ENCODE assay signal across 8 cellular contexts in the genomic region with DNA sequence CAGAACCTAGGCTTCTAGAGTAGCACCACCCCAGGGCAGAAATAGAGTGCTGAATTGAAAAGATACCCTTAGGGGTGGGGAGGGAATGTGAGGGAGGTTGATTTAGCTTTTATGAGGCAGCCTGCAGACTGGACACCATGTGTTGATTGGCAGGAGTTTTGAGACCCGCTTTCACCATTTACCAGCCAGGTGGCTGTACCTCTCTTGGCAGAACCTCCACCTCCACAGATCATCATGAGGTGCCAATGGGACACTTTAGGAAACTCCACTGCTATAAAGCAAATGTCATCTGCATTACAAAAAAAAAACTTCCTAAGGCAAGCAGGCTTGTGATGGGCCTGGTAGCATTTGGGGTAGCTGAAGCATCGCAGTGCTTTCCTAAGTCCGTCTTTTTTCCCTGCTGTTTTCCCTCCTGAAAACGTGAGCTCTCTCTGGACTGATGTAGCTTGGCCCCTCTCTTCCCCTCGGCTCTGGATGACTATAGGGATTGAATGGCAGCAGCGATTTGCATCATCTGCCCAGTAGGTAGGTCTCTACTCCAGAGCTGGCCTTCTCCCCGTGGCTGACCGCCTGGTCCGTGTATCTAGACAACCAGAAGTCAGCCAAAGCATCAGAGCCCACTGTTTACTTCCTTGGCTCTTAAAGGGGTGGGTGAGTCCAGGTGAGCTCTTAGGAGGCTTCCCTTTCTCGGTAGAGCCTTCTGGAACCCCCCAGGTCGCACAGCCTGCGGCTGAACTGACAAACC. TPM values are rescaled to one million over a fixed set of nuclear protein-coding genes. Genes with fewer than 3 reads are reported as not detected.
DNase-seq lines count a peak whose midpoint lies in the region; ATAC-seq and TF ChIP-seq lines count a peak whose summit lies in the region.

No MANE protein-coding gene starts in this region.

- WGBS in heart left ventricle, 4 donors, result 78 to 89% (median 81%) methylated on average over 9 to 12 of the region's 12 CpGs

- peak overlapping the region in 11 of 12 donors; percentile 91 to 96 (median 94) for H3K27ac ChIP-seq in heart left ventricle
- H3K27ac ChIP-seq in breast epithelium, result peak overlapping the region; percentile 90 to 97
- peak overlapping the region; percentile 86 for H3K27ac ChIP-seq in upper lobe of right lung

- H3K9me3 Mint-ChIP-seq in memory B cell, result no peaks in the 10 kb centered on the region

- H3K4me1 ChIP-seq in heart left ventricle (peaks cover 0 to 46% (median 21%) of the 10 kb centered on the region in 12 donors), breast epithelium (peaks cover 0 to 10% of the 10 kb centered on the region in 2 donors), upper lobe of right lung (peaks cover 16% of the 10 kb centered on the region)

- ATAC-seq in heart left ventricle, result no peak
- ATAC-seq in left cardiac atrium, result no peak
- no peak for ATAC-seq in memory B cell (ENCODE audit: low read depth)
- ATAC-seq in upper lobe of right lung, result no peak
- no peak for ATAC-seq in activated CD4-positive, CD25-positive, alpha-beta regulatory T cell treated with anti-CD3 and anti-CD28 coated beads, Interleukin-2, amount 50 U/mL, for 24 hours

- TF ChIP-seq CTCF in heart left ventricle (IDR thresholded peaks at IDR 0.05), result no peak
- TF ChIP-seq CTCF in breast epithelium (IDR thresholded peaks at IDR 0.05), result no peak
- no peak for TF ChIP-seq CTCF in upper lobe of right lung (IDR thresholded peaks at IDR 0.05)

- TF ChIP-seq POLR2A in heart left ventricle (IDR thresholded peaks at IDR 0.05) (no peak), breast epithelium (IDR thresholded peaks at IDR 0.05) (no peak)

- H3K4me3 Mint-ChIP-seq in memory B cell, result peak overlapping the region; percentile 88

- H3K4me3 ChIP-seq in heart left ventricle (peak overlapping the region in 9 of 12 donors; percentile 71 to 90 (median 82)), breast epithelium (peak overlapping the region; percentile 66 to 92 (median 75)), upper lobe of right lung (peak overlapping the region; percentile 79)

- DNase-seq in heart left ventricle, result no peak
- DNase-seq in left cardiac atrium, result no peak
- no peak for DNase-seq in breast epithelium (ENCODE audit: low spot score in 2 of 2)
- DNase-seq in memory B cell (ENCODE audit: low spot score in 2 of 2), result no peak
- DNase-seq in upper lobe of right lung, result no peak
- DNase-seq in NCI-H2227 (lab: John Stamatoyannopoulos, UW; ENCODE audit: unreplicated experiment), result no peak
- DNase-seq in ureter (ENCODE audit: low spot score), result no peak

- no peaks in the 10 kb centered on the region for H3K9me3 ChIP-seq in heart left ventricle
- H3K9me3 ChIP-seq in breast epithelium, result no peaks in the 10 kb centered on the region
- no peaks in the 10 kb centered on the region for H3K9me3 ChIP-seq in upper lobe of right lung

- H3K4me1 Mint-ChIP-seq in memory B cell, result peaks cover 4% of the 10 kb centered on the region

- H3K36me3 ChIP-seq in heart left ventricle, result peaks cover 0 to 37% (median 34%) of the 10 kb centered on the region in 9 donors
- H3K36me3 ChIP-seq in breast epithelium, result no peaks in the 10 kb centered on the region
- H3K36me3 ChIP-seq in upper lobe of right lung, result peaks cover 30% of the 10 kb centered on the region

- no peaks in the 10 kb centered on the region for H3K27me3 ChIP-seq in heart left ventricle
- H3K27me3 ChIP-seq in breast epithelium, result no peaks in the 10 kb centered on the region
- H3K27me3 ChIP-seq in upper lobe of right lung, result no peaks in the 10 kb centered on the region

- intact Hi-C loops in heart left ventricle (cut with DNase I) (loop anchor here in 4 of 10 donors (10.0 kb wide), 2 partner anchors 412 to 422 kb away; a partner anchor contains a TSS), left cardiac atrium (cut with DNase I) (no loop called here), breast epithelium (cut with DNase I; ENCODE audit: low total_unique reads) (loop anchor here (10.0 kb wide), 1 partner anchor 72 kb away; a partner anchor contains a TSS), upper lobe of right lung (cut with DNase I) (no loop called here)

- peak overlapping the region; percentile 55 for H3K27ac Mint-ChIP-seq in memory B cell

- peaks cover 10% of the 10 kb centered on the region for H3K36me3 Mint-ChIP-seq in memory B cell

- no peaks in the 10 kb centered on the region for H3K27me3 Mint-ChIP-seq in memory B cell

RNA-seq across cellular contexts. Expression of a gene that starts 1.3 kb away (rescaled TPM):
- total RNA-seq in heart left ventricle (100 to 1,000 TPM; 112 to 189 (median 144) TPM), left cardiac atrium (100 to 1,000 TPM; 103 to 116 TPM), breast epithelium (10 to 100 TPM; 52.4 to 93.9 (median 66.6) TPM), upper lobe of right lung (117 TPM), ureter (154 TPM)
- polyA plus RNA-seq in heart left ventricle, result 100 to 1,000 TPM; 103 to 177 TPM
